Comparison of ENCODE assay signal across 1 cellular context in genomic region chr19:3605770-3606169, GRCh38.
TF ChIP-seq lines count a peak whose summit lies in the region.

No MANE protein-coding gene starts in this region.

TF ChIP-seq in IMR-90, 13 proteins besides CTCF, POLR2A, EP300 and RAD21:
- no peak for TF ChIP-seq CEBPB (IDR thresholded peaks at IDR 0.05; ENCODE audit: low read depth, low read length)
- TF ChIP-seq MAZ (IDR thresholded peaks at IDR 0.05; ENCODE audit: borderline replicate concordance, low read depth, low read length) = no peak
